Comparison of ENCODE assay signal across 12 cellular contexts in the genomic region with DNA sequence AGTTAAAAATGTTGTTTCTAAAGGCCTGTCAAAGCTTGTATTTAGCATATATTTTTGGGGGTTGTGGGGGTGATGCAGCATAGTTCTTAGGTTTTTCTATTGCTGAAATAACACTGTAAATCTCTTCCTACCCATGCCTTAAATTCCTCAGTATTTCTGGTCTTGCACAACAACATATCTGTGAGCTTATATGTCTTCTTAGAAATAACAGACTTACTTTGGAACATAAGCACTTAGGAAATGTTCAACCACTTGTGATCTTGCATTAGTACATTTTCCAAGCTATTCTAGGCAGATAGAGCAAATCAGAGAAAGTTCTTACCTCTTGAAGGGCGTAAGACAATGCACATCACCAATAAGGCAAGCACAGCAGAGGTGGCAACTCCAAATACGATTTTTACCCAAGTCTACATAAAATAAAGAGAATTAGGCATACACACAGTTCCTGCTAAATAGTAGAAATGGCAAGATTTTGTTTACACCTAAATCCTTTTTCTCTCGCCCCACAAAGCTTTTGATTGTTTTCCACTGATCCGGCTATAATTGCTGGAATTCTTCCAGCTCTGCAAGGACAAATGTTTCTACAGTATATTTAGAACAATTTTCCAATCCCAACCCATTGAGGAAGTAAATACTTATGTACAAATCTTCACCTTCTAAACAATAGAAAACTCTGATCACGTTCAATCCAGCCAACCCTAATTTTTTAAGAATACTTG. TPM values are rescaled to one million over a fixed set of nuclear protein-coding genes. Genes with fewer than 3 reads are reported as not detected.
DNase-seq lines count a peak whose midpoint lies in the region; ATAC-seq, FAIRE-seq and TF ChIP-seq lines count a peak whose summit lies in the region.
"Had no signal": no experiment of that assay in that cellular context is flagged by ENCODE, and none has a peak within 500 bp of the region (broad histone marks: within the 10 kb centered on the region; RNA-seq: fewer than 3 reads in every experiment).

No MANE protein-coding gene starts in this region.

- H3K27me3 ChIP-seq in HepG2 (ENCODE audit: control insufficient read depth in 1 of 2, insufficient read depth in 2 of 2, low read length in 2 of 2) (no peaks in the 10 kb centered on the region), right lobe of liver (no peaks in the 10 kb centered on the region), neural progenitor cell (no peaks in the 10 kb centered on the region)
- H3K27me3 ChIP-seq: BE2C had no signal

- no peaks in the 10 kb centered on the region for H3K36me3 Mint-ChIP-seq in neural progenitor cell

- no peak for FAIRE-seq in HepG2 (lab: Jason Lieb, UNC)

- H3K27ac ChIP-seq in HepG2 (ENCODE audit: extremely low read length, insufficient read depth, low read length): no peak overlapping the region
- no peak overlapping the region for H3K27ac ChIP-seq in right lobe of liver
- H3K27ac ChIP-seq in neural progenitor cell: peak overlapping the region; percentile 24

- no peaks in the 10 kb centered on the region for H3K36me3 ChIP-seq in HepG2 (replicated peaks in 1 of 2; ENCODE audit: control insufficient read depth in 1 of 2, insufficient read depth in 2 of 2, low read length in 2 of 2)
- H3K36me3 ChIP-seq in right lobe of liver: no peaks in the 10 kb centered on the region
- no peaks in the 10 kb centered on the region for H3K36me3 ChIP-seq in neural progenitor cell
- H3K36me3 ChIP-seq: BE2C had no signal

- H3K27ac Mint-ChIP-seq in neural progenitor cell: peak overlapping the region; percentile 88
- H3K27ac Mint-ChIP-seq: T-helper 2 cell treated with Interferon-gamma antibody and Interleukin-4, amounts not matched to agents 5 μg/mL and 100 μg/mL, for 36 hours had no signal

- no peaks in the 10 kb centered on the region for H3K79me2 ChIP-seq in HepG2 (ENCODE audit: insufficient read depth, low read length)
- H3K79me2 ChIP-seq in neural progenitor cell (ENCODE audit: low read depth): no peaks in the 10 kb centered on the region

- H3K9me3 ChIP-seq in HepG2 (ENCODE audit: low read length) (no peaks in the 10 kb centered on the region), right lobe of liver (no peaks in the 10 kb centered on the region), neural progenitor cell (ENCODE audit: low read depth) (no peaks in the 10 kb centered on the region)
- H3K9me3 ChIP-seq: BE2C had no signal

- CTCF ChIA-PET in HepG2 (lab: Yijun Ruan, JAX; ENCODE audit: low intra/inter-chr PET ratio, low total read pairs): no interaction called here

- no peak for TF ChIP-seq CTCF in HepG2 (CRISPR knock-in tag; IDR thresholded peaks at IDR 0.05)
- TF ChIP-seq CTCF in right lobe of liver (IDR thresholded peaks at IDR 0.05): no peak
- no peak for TF ChIP-seq CTCF in neural progenitor cell (IDR thresholded peaks at IDR 0.05)

- no peak overlapping the region for H3K4me3 ChIP-seq in HepG2 (replicated peaks in 1 of 3; ENCODE audit: insufficient read depth in 1 of 3, low read depth in 2 of 3, low read length in 3 of 3)
- no peak overlapping the region for H3K4me3 ChIP-seq in right lobe of liver
- no peak overlapping the region for H3K4me3 ChIP-seq in neural progenitor cell

- no peak for TF ChIP-seq EP300 in HepG2 (IDR thresholded peaks at IDR 0.05; ENCODE audit: low read depth in 2 of 2, low read length in 2 of 2)
- no peak for TF ChIP-seq EP300 in HepG2 (CRISPR knock-in tag; IDR thresholded peaks at IDR 0.05; ENCODE audit: borderline replicate concordance)

- DNase-seq in HepG2 (ENCODE audit: low spot score): no peak
- DNase-seq in right lobe of liver: no peak
- DNase-seq in dedifferentiated amniotic fluid mesenchymal stem cell (ENCODE audit: extremely low spot score): peak; percentile 87
- DNase-seq in neural progenitor cell (ENCODE audit: low spot score): peak; percentile 41
- DNase-seq in central memory CD4-positive, alpha-beta T cell: no peak
- no peak for DNase-seq in activated naive CD4-positive, alpha-beta T cell treated with Interleukin-2 at 50 U/mL for 16 hours
- no peak for DNase-seq in HPDE6-E6E7 (ENCODE audit: extremely low spot score)
- DNase-seq: BE2C, NCI-H524 had no signal

- no TSS peak for BruUV-seq in HepG2 (replicated peaks; lab: Mats Ljungman, UMichigan)

- 7% methylated on average over 5 of the region's 5 CpGs for WGBS in HepG2 (ENCODE audit: low lambda C conversion rate)
- WGBS in right lobe of liver (ENCODE audit: insufficient coverage, low coverage, low lambda C conversion rate, missing lambda C conversion rate): 55% methylated on average over 5 of the region's 5 CpGs

- no peak overlapping the region for H3K4me2 ChIP-seq in HepG2 (ENCODE audit: low read depth, low read length)
- H3K4me2 ChIP-seq in neural progenitor cell: peak overlapping the region; percentile 5

- H2AFZ ChIP-seq in HepG2 (ENCODE audit: low read length) (no peak overlapping the region), neural progenitor cell (replicated peaks) (no peak overlapping the region)

- H3F3A ChIP-seq in neural progenitor cell (ENCODE audit: low read depth): no peaks in the 10 kb centered on the region

- peak overlapping the region; percentile 46 for H3K4me3 Mint-ChIP-seq in neural progenitor cell
- H3K4me3 Mint-ChIP-seq: neural crest cell; T-helper 2 cell treated with Interferon-gamma antibody and Interleukin-4, amounts not matched to agents 5 μg/mL and 100 μg/mL, for 36 hours had no signal

- H3K4me1 Mint-ChIP-seq in neural progenitor cell: peaks cover 8% of the 10 kb centered on the region

- H4K20me1 ChIP-seq in HepG2 (ENCODE audit: insufficient read depth, low read length): no peaks in the 10 kb centered on the region
- H4K20me1 ChIP-seq in neural progenitor cell (ENCODE audit: low read depth): no peaks in the 10 kb centered on the region

- TF ChIP-seq RAD21 in HepG2 (CRISPR knock-in tag; IDR thresholded peaks at IDR 0.05): no peak

- H3K9ac ChIP-seq in HepG2 (ENCODE audit: insufficient read depth, low read depth, low read length) (no peak overlapping the region), neural progenitor cell (no peak overlapping the region)

- intact Hi-C loops in HepG2 (cut with micrococcal nuclease; ENCODE audit: unreplicated experiment): no loop called here
- intact Hi-C loops in right lobe of liver (cut with DNase I): no loop called here

- TF ChIP-seq POLR2A in HepG2 (IDR thresholded peaks at IDR 0.05; ENCODE audit: insufficient read depth in 1 of 2, low read depth in 2 of 2, low read length in 2 of 2) (no peak), right lobe of liver (IDR thresholded peaks at IDR 0.05) (no peak)

- no peak for ATAC-seq in HepG2
- no peak for ATAC-seq in right lobe of liver
- ATAC-seq in HG03432 (IDR thresholded peaks at IDR 0.05; ENCODE audit: unreplicated experiment): no peak

- no peaks in the 10 kb centered on the region for H3K9me3 Mint-ChIP-seq in neural progenitor cell
- H3K9me3 Mint-ChIP-seq: neural crest cell; T-helper 2 cell treated with Interferon-gamma antibody and Interleukin-4, amounts not matched to agents 5 μg/mL and 100 μg/mL, for 36 hours had no signal

- POLR2A ChIA-PET in HepG2 (lab: Yijun Ruan, JAX): no interaction called here

- H3K4me1 ChIP-seq in HepG2 (ENCODE audit: insufficient read depth, low read length): no peaks in the 10 kb centered on the region
- no peaks in the 10 kb centered on the region for H3K4me1 ChIP-seq in right lobe of liver
- peaks cover 11% of the 10 kb centered on the region for H3K4me1 ChIP-seq in neural progenitor cell
- H3K4me1 ChIP-seq: BE2C had no signal

- in situ Hi-C loops in HepG2 (cut with HindIII; ENCODE audit: extremely low pct_ligation_motif_present, low pct_unique_long_range_greater_than_20kb): no loop called here

- H3K27me3 Mint-ChIP-seq in neural progenitor cell (ENCODE audit: insufficient read depth, low read depth): no peaks in the 10 kb centered on the region

TF ChIP-seq in HepG2, 621 proteins besides CTCF, POLR2A, EP300 and RAD21:
- TF ChIP-seq TP53 (CRISPR knock-in tag; conservative IDR thresholded peaks at IDR 0.05) (no peak), CEBPB (IDR thresholded peaks at IDR 0.05; ENCODE audit: borderline replicate concordance, low read depth, low read length) (0 out of 2 replicates have a peak, but pooled peaks have one; percentile 11)

RNA-seq across cellular contexts. Expression of a gene that starts 0.5 kb away (rescaled TPM):
- total RNA-seq in HepG2 (2016; rRNA removed; fragmentation: Illumina TruSeq; extraction: Trizol) (not detected in 2 replicates), right lobe of liver (under 1 TPM in 4 of 6 experiments, not detected in 2; 0.22 to 0.93 (median 0.55) TPM), neural progenitor cell (ENCODE audit: low replicate concordance) (not detected in 2 replicates)
- not detected in 2 replicates for total RNA-seq in HepG2 (2016; cell fraction: cytosol; rRNA removed; fragmentation: Illumina TruSeq; extraction: Trizol; ENCODE audit: low read depth)
- not detected in 2 replicates for total RNA-seq in HepG2 (2016; cell fraction: insoluble cytoplasmic fraction; rRNA removed; fragmentation: Illumina TruSeq; extraction: Trizol)
- not detected in 2 replicates for total RNA-seq in HepG2 (2016; cell fraction: membrane; rRNA removed; fragmentation: Illumina TruSeq; extraction: Trizol)
- not detected in 2 replicates for total RNA-seq in HepG2 (2016; cell fraction: nucleus; rRNA removed; fragmentation: Illumina TruSeq; extraction: Trizol)
- polyA plus RNA-seq in HepG2 (2011; rRNA removed): not detected in 2 replicates
- not detected in 2 replicates for polyA plus RNA-seq in HepG2 (2011; cell fraction: cytosol; rRNA removed)
- polyA plus RNA-seq in HepG2 (2011; cell fraction: nucleus; rRNA removed): not detected in 2 replicates
- not detected in 2 replicates for polyA plus RNA-seq in HepG2 (2012)
- polyA plus RNA-seq in HepG2 (2016; cell fraction: cytosol; fragmentation: Illumina TruSeq; extraction: Trizol; ENCODE audit: low read depth): not detected in 2 replicates
- polyA plus RNA-seq in HepG2 (2016; cell fraction: insoluble cytoplasmic fraction; fragmentation: Illumina TruSeq; extraction: Trizol; ENCODE audit: low read depth): not detected in 2 replicates
- not detected in 2 replicates for polyA plus RNA-seq in HepG2 (2016; cell fraction: membrane; fragmentation: Illumina TruSeq; extraction: Trizol; ENCODE audit: low read depth)
- polyA plus RNA-seq in HepG2 (2016; cell fraction: nucleus; fragmentation: Illumina TruSeq; extraction: Trizol; ENCODE audit: insufficient read depth, low read depth): not detected in 2 replicates
- polyA minus RNA-seq in HepG2 (2011; rRNA and poly(A)+ RNA removed; ENCODE audit: low replicate concordance): not detected in 2 replicates
- polyA minus RNA-seq in HepG2 (2011; cell fraction: cytosol; rRNA and poly(A)+ RNA removed): not detected in 2 replicates
- polyA minus RNA-seq in HepG2 (2011; cell fraction: nucleus; rRNA and poly(A)+ RNA removed): not detected in 2 replicates
- total RNA-seq: neural crest cell had no signal

Comparison
In these comparisons a context has a peak if more than half of its experiments do, and no peak if none do; other contexts are left out.
1. DNase-seq: peak in dedifferentiated amniotic fluid mesenchymal stem cell (single experiment) and neural progenitor cell (single experiment); none in HepG2 (single experiment), right lobe of liver (0 of 3), central memory CD4-positive, alpha-beta T cell (single experiment), activated naive CD4-positive, alpha-beta T cell treated with Interleukin-2 at 50 U/mL for 16 hours (single experiment) and HPDE6-E6E7 (single experiment).